ENCODE assay signal across 18 cellular contexts in genomic region chr6:14612016-14612415, GRCh38.
DNase-seq lines count a peak whose midpoint lies in the region; ATAC-seq and TF ChIP-seq lines count a peak whose summit lies in the region.
"Had no signal": no experiment of that assay in that cellular context is flagged by ENCODE, and none has a peak within 500 bp of the region (broad histone marks: within the 10 kb centered on the region; RNA-seq: fewer than 3 reads in every experiment).

No MANE protein-coding gene starts in this region.

- no peak for TF ChIP-seq POLR2A in IMR-90 (IDR thresholded peaks at IDR 0.05; ENCODE audit: low read depth, low read length)

- no peak overlapping the region for H3K56ac ChIP-seq in IMR-90 (ENCODE audit: extremely low read depth, insufficient read depth, low read length)

- H2BK15ac ChIP-seq in IMR-90 (ENCODE audit: low read depth, low read length): peak overlapping the region; percentile 31; the same call in 1 of the 3 replicates
- H2BK15ac ChIP-seq in mesenchymal stem cell (ENCODE audit: low read depth, poor library complexity, severe bottlenecking): no peak overlapping the region

- H3K9me3 ChIP-seq in IMR-90 (ENCODE audit: control insufficient read depth, insufficient read depth, low read length): peaks cover 5% of the 10 kb centered on the region; the same call in 1 of the 2 replicates
- peaks cover 7% of the 10 kb centered on the region for H3K9me3 ChIP-seq in mesenchymal stem cell (ENCODE audit: control insufficient read depth, low read length)
- H3K9me3 ChIP-seq: uterus had no signal

- H4K91ac ChIP-seq in IMR-90 (ENCODE audit: insufficient read depth, low read depth, low read length) (no peak overlapping the region; the same call in 1 of the 2 replicates), mesenchymal stem cell (ENCODE audit: low read length) (no peak overlapping the region)

- peak overlapping the region; percentile 46; the same call in 1 of the 2 replicates for H3K14ac ChIP-seq in IMR-90 (replicated peaks; ENCODE audit: low read depth, low read length)
- H3K14ac ChIP-seq in mesenchymal stem cell (ENCODE audit: low read length in 2 of 2): no peak overlapping the region

- peak overlapping the region in 1 of 2 experiments; percentile 52; a peak in 2 of 4 replicates for H4K8ac ChIP-seq in IMR-90 (ENCODE audit: low read depth in 2 of 2, low read length in 2 of 2)
- H4K8ac ChIP-seq in mesenchymal stem cell (ENCODE audit: low read length): no peak overlapping the region

- dilution Hi-C loops in IMR-90 (cut with HindIII; ENCODE audit: low sequenced_read_pairs, unreplicated experiment): no loop called here

- H3K4me1 ChIP-seq in IMR-90 (ENCODE audit: control insufficient read depth, insufficient read depth, low read length): peaks cover 4% of the 10 kb centered on the region
- no peaks in the 10 kb centered on the region for H3K4me1 ChIP-seq in mesenchymal stem cell (ENCODE audit: control insufficient read depth, insufficient read depth, low read depth, low read length)
- H3K4me1 ChIP-seq: uterus had no signal

- H2BK5ac ChIP-seq in IMR-90 (ENCODE audit: low read depth, low read length, poor library complexity, severe bottlenecking) (peak overlapping the region; percentile 58), mesenchymal stem cell (ENCODE audit: low read depth, low read length, poor library complexity, severe bottlenecking) (no peak overlapping the region)

- TF ChIP-seq CTCF in IMR-90 (conservative IDR thresholded peaks at IDR 0.05; ENCODE audit: low read depth, low read length) (no peak), brain microvascular endothelial cell (IDR thresholded peaks at IDR 0.05; ENCODE audit: low read depth, low read length, missing control alignments) (no peak)

- H3K9ac ChIP-seq in IMR-90 (ENCODE audit: low read depth, low read length) (no peak overlapping the region), mesenchymal stem cell (ENCODE audit: low read length) (no peak overlapping the region)

- POLR2A ChIA-PET in IMR-90 (lab: Charles Lee; ENCODE audit: unreplicated experiment): no interaction called here

- H2BK20ac ChIP-seq in IMR-90 (ENCODE audit: low read depth, low read length): peak overlapping the region; percentile 50; the same call in 1 of the 2 replicates

- intact Hi-C loops in IMR-90 (cut with micrococcal nuclease): no loop called here

- no peaks in the 10 kb centered on the region for H4K20me1 ChIP-seq in IMR-90 (ENCODE audit: insufficient read depth, low read length)

- H3K4me3 ChIP-seq in IMR-90 (ENCODE audit: insufficient read depth, low read depth, low read length) (no peak overlapping the region), brain microvascular endothelial cell (ENCODE audit: low read depth, low read length) (no peak overlapping the region), mesenchymal stem cell (ENCODE audit: insufficient read depth in 1 of 2, low read depth in 1 of 2, low read length in 2 of 2) (no peak overlapping the region)
- H3K4me3 ChIP-seq: smooth muscle cell, uterus had no signal

- 50% methylated on average over 2 of the region's 9 CpGs; no CpG with 5 or more reads in 1 of the 2 experiments for WGBS in IMR-90 (ENCODE audit: extremely low coverage in 2 of 2, insufficient read length in 1 of 2), 2 experiments
- WGBS in mesenchymal stem cell: 55% methylated on average over 9 of the region's 9 CpGs

- H3K79me1 ChIP-seq in IMR-90 (ENCODE audit: low read depth in 1 of 2, low read length in 2 of 2) (no peaks in the 10 kb centered on the region), mesenchymal stem cell (replicated peaks; ENCODE audit: low read length, poor library complexity, severe bottlenecking) (no peaks in the 10 kb centered on the region)

- H3K27me3 ChIP-seq in IMR-90 (ENCODE audit: control insufficient read depth, insufficient read depth, low read length): no peaks in the 10 kb centered on the region
- H3K27me3 ChIP-seq in brain microvascular endothelial cell (replicated peaks): no peaks in the 10 kb centered on the region
- no peaks in the 10 kb centered on the region for H3K27me3 ChIP-seq in mesenchymal stem cell (ENCODE audit: control insufficient read depth in 1 of 2, insufficient read depth in 1 of 2, low read length in 2 of 2)
- H3K27me3 ChIP-seq: uterus had no signal

- H3K4me2 ChIP-seq in IMR-90 (ENCODE audit: low read depth, low read length) (0 out of 2 replicates have a peak overlapping the region, but pooled peaks have one; percentile 21), mesenchymal stem cell (ENCODE audit: low read length, poor library complexity, severe bottlenecking) (no peak overlapping the region)
- H3K4me2 ChIP-seq: smooth muscle cell had no signal

- H2AK9ac ChIP-seq in IMR-90 (replicated peaks; ENCODE audit: low read depth, low read length, poor library complexity): no peak overlapping the region

- H2AFZ ChIP-seq in IMR-90 (replicated peaks; ENCODE audit: low read length, poor library complexity) (peak overlapping the region; percentile 60), mesenchymal stem cell (ENCODE audit: low read depth, low read length) (no peak overlapping the region)

- DNase-seq in EL (peak; percentile 64), IMR-90 (peak; percentile 79), brain microvascular endothelial cell (peak; percentile 14), mesenchymal stem cell (peak; percentile 29), KG1 (lab: John Stamatoyannopoulos, UW) (no peak)
- DNase-seq: activated CD4-positive, alpha-beta T cell treated with anti-CD3 and anti-CD28 coated beads for 1 hour; activated naive CD4-positive, alpha-beta T cell treated with anti-CD3 and anti-CD28 coated beads, Interleukin-2, amount 50 U/mL, for 16 hours; CD4-positive, alpha-beta T cell; head of caudate nucleus; left cardiac atrium; MV-4-11; stimulated activated naive CD8-positive, alpha-beta T cell treated with anti-CD3 and anti-CD28 coated beads, Interleukin-15, Interleukin-2, amounts not matched to agents 100 U/mL and 50 U/mL, for 24 hours; uterus had no signal

- H3K36me3 ChIP-seq in IMR-90 (ENCODE audit: control insufficient read depth, insufficient read depth, low read length) (no peaks in the 10 kb centered on the region), brain microvascular endothelial cell (replicated peaks) (no peaks in the 10 kb centered on the region), mesenchymal stem cell (ENCODE audit: control insufficient read depth in 1 of 2, insufficient read depth in 2 of 2, low read depth in 1 of 2, low read length in 2 of 2) (no peaks in the 10 kb centered on the region)
- H3K36me3 ChIP-seq: uterus had no signal

- no peak overlapping the region for H2AK5ac ChIP-seq in IMR-90 (ENCODE audit: low read depth, low read length)
- no peak overlapping the region for H2AK5ac ChIP-seq in mesenchymal stem cell (ENCODE audit: low read length, severe bottlenecking)

- BruUV-seq in IMR-90 (replicated peaks; lab: Mats Ljungman, UMichigan): no TSS peak

- 0 out of 2 replicates have a peak, but pooled peaks cover 3% of the 10 kb centered on the region for H3K9me1 ChIP-seq in IMR-90 (ENCODE audit: insufficient read depth, low read length)

- H3K27ac ChIP-seq in IMR-90 (ENCODE audit: insufficient read depth, low read length) (no peak overlapping the region), brain microvascular endothelial cell (no peak overlapping the region), mesenchymal stem cell (ENCODE audit: low read length, poor library complexity, severe bottlenecking) (no peak overlapping the region)
- H3K27ac ChIP-seq: uterus had no signal

- TF ChIP-seq RAD21 in IMR-90 (IDR thresholded peaks at IDR 0.05; ENCODE audit: low read length): no peak

- H2BK120ac ChIP-seq in IMR-90 (ENCODE audit: low read depth, low read length) (peak overlapping the region; percentile 21; the same call in 1 of the 2 replicates), mesenchymal stem cell (ENCODE audit: low read depth, low read length) (no peak overlapping the region)

- H3K18ac ChIP-seq in IMR-90 (ENCODE audit: low read depth, low read length) (peak overlapping the region; percentile 40; the same call in 1 of the 2 replicates), mesenchymal stem cell (ENCODE audit: low read depth in 1 of 2, low read length in 2 of 2) (no peak overlapping the region)

- H2BK12ac ChIP-seq in mesenchymal stem cell (ENCODE audit: low read length in 2 of 2): no peak overlapping the region

- in situ Hi-C loops in IMR-90 (cut with MboI; ENCODE audit: low sequenced_read_pairs) (no loop called here), brain microvascular endothelial cell (cut with HindIII; ENCODE audit: low pct_ligation_motif_present, low sequenced_read_pairs) (no loop called here)

- CTCF ChIA-PET in IMR-90 (lab: Yijun Ruan, JAX): no interaction called here

- no peak overlapping the region for H3K23ac ChIP-seq in IMR-90 (ENCODE audit: low read depth, low read length)
- H3K23ac ChIP-seq in mesenchymal stem cell (ENCODE audit: low read length in 2 of 2): no peak overlapping the region

- H4K5ac ChIP-seq in IMR-90 (ENCODE audit: low read depth, low read length): no peak overlapping the region

- ATAC-seq in IMR-90 (ENCODE audit: low read depth): peak; percentile 79; the same call in 1 of the 2 replicates
- no peak for ATAC-seq in GM21717 (IDR thresholded peaks at IDR 0.05; ENCODE audit: unreplicated experiment)
- ATAC-seq in HG03196 (IDR thresholded peaks at IDR 0.05; ENCODE audit: unreplicated experiment): no peak
- no peak for ATAC-seq in GM18520 (IDR thresholded peaks at IDR 0.05; ENCODE audit: unreplicated experiment)
- ATAC-seq: left cardiac atrium; Right ventricle myocardium inferior; stimulated activated naive CD8-positive, alpha-beta T cell treated with anti-CD3 and anti-CD28 coated beads, Interleukin-15, Interleukin-2, amounts not matched to agents 100 U/mL and 50 U/mL, for 24 hours had no signal

- H3K4ac ChIP-seq in IMR-90 (ENCODE audit: low read depth, low read length) (peak overlapping the region; percentile 34; the same call in 1 of the 2 replicates), mesenchymal stem cell (ENCODE audit: low read depth in 1 of 2, low read length in 2 of 2) (no peak overlapping the region)

TF ChIP-seq in IMR-90, 13 proteins besides CTCF, POLR2A, EP300 and RAD21:
- no peak for TF ChIP-seq USF2 (IDR thresholded peaks at IDR 0.05; ENCODE audit: low read depth, low read length)
- no peak for TF ChIP-seq SMC3 (IDR thresholded peaks at IDR 0.05; ENCODE audit: low read depth, low read length)
- no peak for TF ChIP-seq MAZ (IDR thresholded peaks at IDR 0.05; ENCODE audit: borderline replicate concordance, low read depth, low read length)
- TF ChIP-seq CHD1 (IDR thresholded peaks at IDR 0.05; ENCODE audit: low read depth, low read length): no peak
- no peak for TF ChIP-seq RCOR1 (IDR thresholded peaks at IDR 0.05; ENCODE audit: insufficient replicate concordance, low read length)
- no peak for TF ChIP-seq BHLHE40 (IDR thresholded peaks at IDR 0.05; ENCODE audit: low read depth, low read length)
- TF ChIP-seq RFX5 (IDR thresholded peaks at IDR 0.05; ENCODE audit: low read depth, low read length): no peak
